In the genomic region with DNA sequence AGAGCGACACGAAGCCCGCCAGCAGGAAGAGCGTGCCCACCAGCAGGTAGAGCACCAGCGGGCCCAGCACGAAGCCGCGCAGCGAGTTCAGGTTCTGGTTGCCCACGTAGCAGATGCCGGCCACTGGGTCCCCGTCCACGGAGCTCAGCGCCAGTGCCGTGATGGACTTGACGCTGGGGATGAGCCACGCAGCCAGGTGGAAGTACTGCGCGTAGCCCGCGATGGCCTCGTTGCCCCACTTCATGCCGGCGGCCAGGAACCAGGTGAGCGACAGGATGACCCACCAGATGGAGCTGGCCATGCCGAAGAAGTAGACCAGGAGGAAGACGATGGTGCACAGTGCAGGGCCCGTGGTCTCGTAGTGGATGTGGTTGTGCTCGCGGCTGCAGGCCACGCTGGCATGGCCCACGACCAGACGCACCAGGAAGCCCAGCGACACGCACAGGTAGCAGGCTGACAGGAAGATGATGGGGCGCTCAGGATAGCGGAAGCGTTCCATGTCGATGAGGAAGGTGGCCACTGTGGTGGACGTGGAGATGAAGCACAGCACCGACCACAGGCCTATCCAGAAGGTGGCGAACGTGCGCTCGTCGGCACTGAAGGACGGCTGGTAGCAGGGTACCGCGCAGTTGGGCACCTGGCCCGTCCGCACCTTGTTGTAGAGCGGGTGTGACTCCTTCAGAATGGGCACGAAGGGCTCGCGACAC, we compare ENCODE assay signal across 1 cellular context.
TF ChIP-seq lines count a peak whose summit lies in the region.

No MANE protein-coding gene starts in this region.

TF ChIP-seq in H1, 55 proteins besides CTCF, POLR2A, EP300 and RAD21 (continued from another document):
- TF ChIP-seq RNF2 (IDR thresholded peaks at IDR 0.05; ENCODE audit: borderline replicate concordance, low read depth, low read length, missing control alignments, poor library complexity, severe bottlenecking) (peak; percentile 42), TBP (IDR thresholded peaks at IDR 0.05; ENCODE audit: low read depth, low read length) (no peak), TAF1 (IDR thresholded peaks at IDR 0.05; ENCODE audit: low read depth, low read length) (no peak), NRF1 (IDR thresholded peaks at IDR 0.05; ENCODE audit: low read depth, low read length) (no peak), SIRT6 (IDR thresholded peaks at IDR 0.05; ENCODE audit: low read length) (no peak), BRCA1 (IDR thresholded peaks at IDR 0.05; ENCODE audit: low read depth, low read length) (no peak), YY1 (IDR thresholded peaks at IDR 0.05; ENCODE audit: low read depth, low read length) (0 out of 2 replicates have a peak, but pooled peaks have one; percentile 34), RXRA (IDR thresholded peaks at IDR 0.05; ENCODE audit: insufficient read depth, low read depth, low read length) (no peak), SIN3A (conservative IDR thresholded peaks at IDR 0.05 in 1 of 2, IDR thresholded peaks at IDR 0.05 in 1 of 2; ENCODE audit: low read depth in 1 of 2, low read length in 2 of 2) (0 out of 4 replicates have a peak, but pooled peaks of 1 of the 2 experiments have one; percentile 49), TEAD4 (IDR thresholded peaks at IDR 0.05; ENCODE audit: low read depth, low read length) (no peak; the same call in 1 of the 2 replicates), SUZ12 (IDR thresholded peaks at IDR 0.05; ENCODE audit: low read length) (no peak), SRF (IDR thresholded peaks at IDR 0.05; ENCODE audit: low read depth, low read length) (no peak), RBBP5 (IDR thresholded peaks at IDR 0.05; ENCODE audit: borderline replicate concordance, low read depth, low read length) (no peak), POU5F1 (IDR thresholded peaks at IDR 0.05; ENCODE audit: low read depth, low read length) (no peak)
- TF ChIP-seq, protein P1, sequence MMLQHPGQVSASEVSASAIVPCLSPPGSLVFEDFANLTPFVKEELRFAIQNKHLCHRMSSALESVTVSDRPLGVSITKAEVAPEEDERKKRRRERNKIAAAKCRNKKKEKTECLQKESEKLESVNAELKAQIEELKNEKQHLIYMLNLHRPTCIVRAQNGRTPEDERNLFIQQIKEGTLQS (IDR thresholded peaks at IDR 0.05; ENCODE audit: insufficient read depth, low read depth, low read length), result no peak
- TF ChIP-seq, protein P2, sequence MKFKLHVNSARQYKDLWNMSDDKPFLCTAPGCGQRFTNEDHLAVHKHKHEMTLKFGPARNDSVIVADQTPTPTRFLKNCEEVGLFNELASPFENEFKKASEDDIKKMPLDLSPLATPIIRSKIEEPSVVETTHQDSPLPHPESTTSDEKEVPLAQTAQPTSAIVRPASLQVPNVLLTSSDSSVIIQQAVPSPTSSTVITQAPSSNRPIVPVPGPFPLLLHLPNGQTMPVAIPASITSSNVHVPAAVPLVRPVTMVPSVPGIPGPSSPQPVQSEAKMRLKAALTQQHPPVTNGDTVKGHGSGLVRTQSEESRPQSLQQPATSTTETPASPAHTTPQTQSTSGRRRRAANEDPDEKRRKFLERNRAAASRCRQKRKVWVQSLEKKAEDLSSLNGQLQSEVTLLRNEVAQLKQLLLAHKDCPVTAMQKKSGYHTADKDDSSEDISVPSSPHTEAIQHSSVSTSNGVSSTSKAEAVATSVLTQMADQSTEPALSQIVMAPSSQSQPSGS (IDR thresholded peaks at IDR 0.05; ENCODE audit: low read length), result no peak
- TF ChIP-seq, protein P3, sequence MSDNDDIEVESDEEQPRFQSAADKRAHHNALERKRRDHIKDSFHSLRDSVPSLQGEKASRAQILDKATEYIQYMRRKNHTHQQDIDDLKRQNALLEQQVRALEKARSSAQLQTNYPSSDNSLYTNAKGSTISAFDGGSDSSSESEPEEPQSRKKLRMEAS (IDR thresholded peaks at IDR 0.05), result peak; percentile 54
- TF ChIP-seq, protein P4, sequence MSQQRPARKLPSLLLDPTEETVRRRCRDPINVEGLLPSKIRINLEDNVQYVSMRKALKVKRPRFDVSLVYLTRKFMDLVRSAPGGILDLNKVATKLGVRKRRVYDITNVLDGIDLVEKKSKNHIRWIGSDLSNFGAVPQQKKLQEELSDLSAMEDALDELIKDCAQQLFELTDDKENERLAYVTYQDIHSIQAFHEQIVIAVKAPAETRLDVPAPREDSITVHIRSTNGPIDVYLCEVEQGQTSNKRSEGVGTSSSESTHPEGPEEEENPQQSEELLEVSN (IDR thresholded peaks at IDR 0.05), result no peak; the same call in 1 of the 2 replicates
TF ChIP-seq in H1: peak in this region for 4.
